26 cellular contexts compared by ENCODE assay signal in genomic region chr13:39729161-39729560, GRCh38.
"Had no signal": no experiment of that assay in that cellular context is flagged by ENCODE, and none has a peak within 500 bp of the region (broad histone marks: within the 10 kb centered on the region; RNA-seq: fewer than 3 reads in every experiment).

No MANE protein-coding gene starts in this region.

- ATAC-seq: activated CD4-positive, CD25-positive, alpha-beta regulatory T cell treated with anti-CD3 and anti-CD28 coated beads, Interleukin-2, amount 50 U/mL, for 24 hours; activated CD8-positive, alpha-beta memory T cell treated with anti-CD3 and anti-CD28 coated beads, Interleukin-2, amount 10 ng/mL, durations not matched to agents 7 days and 5 days; activated CD8-positive, alpha-beta T cell treated with anti-CD3 and anti-CD28 coated beads for 36 hours; gastroesophageal sphincter; left cardiac atrium; natural killer cell treated with Interleukin-12 subunit alpha and Interleukin-12 subunit beta and Interleukin-15 and Interleukin-18, amount 100 ng/mL, for 72 hours; stimulated activated naive CD8-positive, alpha-beta T cell treated with anti-CD3 and anti-CD28 coated beads, Interleukin-15, Interleukin-2, amounts not matched to agents 100 U/mL and 50 U/mL, for 24 hours; T-cell; upper lobe of right lung had no signal

- DNase-seq: activated CD4-positive, alpha-beta T cell treated with anti-CD3 and anti-CD28 coated beads, Interleukin-2, amount 10 ng/mL, durations not matched to agents 7 days and 5 days; activated CD8-positive, alpha-beta memory T cell treated with anti-CD3 and anti-CD28 coated beads, Interleukin-2, amount 10 ng/mL, durations not matched to agents 7 days and 5 days; activated CD8-positive, alpha-beta T cell treated with anti-CD3 and anti-CD28 coated beads for 36 hours; activated effector memory CD4-positive, alpha-beta T cell treated with anti-CD3 and anti-CD28 coated beads, Interleukin-2, amount 50 U/mL, for 16 hours; activated naive CD4-positive, alpha-beta T cell treated with anti-CD3 and anti-CD28 coated beads, Interleukin-2, amount 10 ng/mL, durations not matched to agents 7 days and 5 days; activated T-cell treated with anti-CD3 and anti-CD28 coated beads for 4 hours; amygdala; cerebellar nuclear complex; cortex of kidney; effector memory CD4-positive, alpha-beta T cell; head of caudate nucleus; islet precursor cell; left cardiac atrium; stimulated activated CD4-positive, alpha-beta T cell treated with anti-CD3 and anti-CD28 coated beads, Interleukin-4, amount 100 ng/mL, for 4 hours; stimulated activated naive CD8-positive, alpha-beta T cell treated with anti-CD3 and anti-CD28 coated beads, Interleukin-15, Interleukin-2, amounts not matched to agents 100 U/mL and 50 U/mL, for 24 hours; substantia nigra; T-cell; thyroid gland; upper lobe of right lung had no signal

- H3K9me3 ChIP-seq: esophagus muscularis mucosa, gastroesophageal sphincter, prostate gland, right atrium auricular region, thyroid gland, upper lobe of right lung had no signal

- H3K27ac ChIP-seq: esophagus muscularis mucosa, gastroesophageal sphincter, prostate gland, right atrium auricular region, thyroid gland, upper lobe of right lung, VCaP had no signal

- H3K27me3 ChIP-seq: esophagus muscularis mucosa, gastroesophageal sphincter, right atrium auricular region, thyroid gland, upper lobe of right lung had no signal

- H3K4me1 ChIP-seq: esophagus muscularis mucosa, gastroesophageal sphincter, prostate gland, right atrium auricular region, thyroid gland, upper lobe of right lung had no signal

- H3K36me3 ChIP-seq: prostate gland had no signal

- H3K4me3 ChIP-seq: esophagus muscularis mucosa, gastroesophageal sphincter, prostate gland, right atrium auricular region, thyroid gland, upper lobe of right lung had no signal
